1 cellular context compared by ENCODE assay signal in the genomic region with DNA sequence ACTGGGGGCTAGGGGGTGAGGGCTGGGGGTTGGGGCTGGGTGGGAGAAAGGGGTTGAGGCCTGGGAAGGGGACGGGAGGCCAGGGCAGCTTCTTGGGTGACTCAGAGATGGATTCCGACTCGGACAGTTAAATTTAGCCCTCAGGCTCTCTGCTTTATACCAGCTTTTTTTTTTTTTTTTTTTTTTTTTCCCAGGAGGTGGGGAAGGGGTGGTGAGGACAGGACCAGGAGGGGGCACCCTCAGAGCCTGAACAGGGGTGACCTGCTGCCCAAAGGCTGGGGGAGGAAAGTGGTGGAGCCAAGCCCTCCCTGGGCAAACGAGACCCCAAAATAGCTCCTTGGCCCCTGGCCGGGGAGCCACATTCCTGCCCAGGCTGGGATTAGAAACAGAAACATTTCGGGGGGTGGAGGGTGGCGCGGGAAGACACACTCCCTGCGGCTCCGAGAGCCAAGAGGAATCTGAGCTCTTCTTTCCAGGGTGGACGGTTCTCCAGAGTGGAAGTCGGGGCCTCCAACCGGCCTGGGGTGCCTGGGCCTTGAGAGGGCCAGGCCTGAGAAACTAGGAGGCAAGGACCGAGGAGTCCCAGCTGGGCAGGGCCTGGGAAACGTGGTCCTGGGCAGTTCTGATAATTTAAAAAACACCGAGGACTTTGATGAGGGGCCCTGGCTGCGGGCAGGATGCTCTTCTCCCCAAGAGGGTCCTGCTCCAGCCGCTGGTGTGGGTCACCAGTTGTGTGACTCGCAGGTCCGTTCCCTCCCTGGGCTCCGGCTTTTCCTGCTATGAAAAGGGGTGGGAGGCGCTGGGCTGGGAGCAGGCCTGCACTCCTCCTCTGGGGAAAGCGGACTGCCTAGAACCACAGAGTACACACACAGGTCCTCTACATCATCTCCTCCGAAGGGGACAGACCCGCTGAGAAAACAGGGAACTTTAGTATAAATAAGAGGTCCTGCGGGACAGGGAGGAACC.
TF ChIP-seq lines count a peak whose summit lies in the region.

No MANE protein-coding gene starts in this region.

TF ChIP-seq in HepG2, 621 proteins besides CTCF, POLR2A, EP300 and RAD21:
- TF ChIP-seq, protein P1, sequence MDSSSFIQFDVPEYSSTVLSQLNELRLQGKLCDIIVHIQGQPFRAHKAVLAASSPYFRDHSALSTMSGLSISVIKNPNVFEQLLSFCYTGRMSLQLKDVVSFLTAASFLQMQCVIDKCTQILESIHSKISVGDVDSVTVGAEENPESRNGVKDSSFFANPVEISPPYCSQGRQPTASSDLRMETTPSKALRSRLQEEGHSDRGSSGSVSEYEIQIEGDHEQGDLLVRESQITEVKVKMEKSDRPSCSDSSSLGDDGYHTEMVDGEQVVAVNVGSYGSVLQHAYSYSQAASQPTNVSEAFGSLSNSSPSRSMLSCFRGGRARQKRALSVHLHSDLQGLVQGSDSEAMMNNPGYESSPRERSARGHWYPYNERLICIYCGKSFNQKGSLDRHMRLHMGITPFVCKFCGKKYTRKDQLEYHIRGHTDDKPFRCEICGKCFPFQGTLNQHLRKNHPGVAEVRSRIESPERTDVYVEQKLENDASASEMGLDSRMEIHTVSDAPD (CRISPR knock-in tag; IDR thresholded peaks at IDR 0.05), result no peak
- TF ChIP-seq AGO2 (optimal IDR thresholded peaks at IDR 0.05; ENCODE audit: low read depth, low read length), result peak; percentile 57
